In genomic region chr15:64521726-64522164, GRCh38 we compare ENCODE assay signal across 8 cellular contexts.
A peak's percentile ranks its signal among the peaks of the same experiment; 100 is the strongest.
DNase-seq lines count a peak whose midpoint lies in the region; ATAC-seq and TF ChIP-seq lines count a peak whose summit lies in the region.

No MANE protein-coding gene starts in this region.

- H3K9me3 ChIP-seq in endodermal cell (ENCODE audit: control insufficient read depth, low read length), result no peaks in the 10 kb centered on the region

- H3K36me3 Mint-ChIP-seq in endodermal cell (ENCODE audit: low read depth), result peaks cover 12% of the 10 kb centered on the region

- H3K27me3 Mint-ChIP-seq in endodermal cell (ENCODE audit: insufficient read depth), result no peaks in the 10 kb centered on the region

- peak overlapping the region; percentile 1 for H3K4me3 Mint-ChIP-seq in endodermal cell

- TF ChIP-seq CTCF in endodermal cell (conservative IDR thresholded peaks at IDR 0.05), result no peak

- H3K4me1 Mint-ChIP-seq in endodermal cell, result peaks cover 40% of the 10 kb centered on the region

- H3K27me3 ChIP-seq in endodermal cell (ENCODE audit: control insufficient read depth, insufficient read depth, low read length, poor library complexity, severe bottlenecking), result no peaks in the 10 kb centered on the region

- H3K36me3 ChIP-seq in endodermal cell (ENCODE audit: control insufficient read depth, insufficient read depth, low read length), result peaks cover 13% of the 10 kb centered on the region

- H3K9me3 Mint-ChIP-seq in endodermal cell, result no peaks in the 10 kb centered on the region

- DNase-seq in ELF-1 (ENCODE audit: low read depth, low spot score), result peak; percentile 63
- DNase-seq in NCI-H69 (lab: John Stamatoyannopoulos, UW), result peak; percentile 96
- DNase-seq in endodermal cell, result peak; percentile 70
- peak; percentile 97 for DNase-seq in myocyte (ENCODE audit: low read depth)

- H3K27ac Mint-ChIP-seq in endodermal cell, result no peak overlapping the region

- ATAC-seq in HG03520 (IDR thresholded peaks at IDR 0.05; ENCODE audit: unreplicated experiment), result no peak
- ATAC-seq in GM21423 (IDR thresholded peaks at IDR 0.05; ENCODE audit: unreplicated experiment), result no peak
- no peak for ATAC-seq in GM19395 (IDR thresholded peaks at IDR 0.05; ENCODE audit: unreplicated experiment)
- no peak for ATAC-seq in GM21367 (IDR thresholded peaks at IDR 0.05; ENCODE audit: unreplicated experiment)

- peak overlapping the region; percentile 56 for H3K4me3 ChIP-seq in endodermal cell (ENCODE audit: low read length)

- H3K4me1 ChIP-seq in endodermal cell (ENCODE audit: control insufficient read depth, insufficient read depth, low read length), result peaks cover 14% of the 10 kb centered on the region

- peak overlapping the region; percentile 67 for H3K27ac ChIP-seq in endodermal cell (ENCODE audit: low read depth, low read length)

- 20 to 36% methylated on average over 3 of the region's 3 CpGs for WGBS in endodermal cell (ENCODE audit: insufficient coverage in 1 of 2, insufficient read length in 1 of 2), 2 experiments

- H3K9ac ChIP-seq in endodermal cell (ENCODE audit: extremely low read depth, low read length, poor library complexity, severe bottlenecking), result no peak overlapping the region
